Comparison of ENCODE assay signal across 8 cellular contexts in the genomic region with DNA sequence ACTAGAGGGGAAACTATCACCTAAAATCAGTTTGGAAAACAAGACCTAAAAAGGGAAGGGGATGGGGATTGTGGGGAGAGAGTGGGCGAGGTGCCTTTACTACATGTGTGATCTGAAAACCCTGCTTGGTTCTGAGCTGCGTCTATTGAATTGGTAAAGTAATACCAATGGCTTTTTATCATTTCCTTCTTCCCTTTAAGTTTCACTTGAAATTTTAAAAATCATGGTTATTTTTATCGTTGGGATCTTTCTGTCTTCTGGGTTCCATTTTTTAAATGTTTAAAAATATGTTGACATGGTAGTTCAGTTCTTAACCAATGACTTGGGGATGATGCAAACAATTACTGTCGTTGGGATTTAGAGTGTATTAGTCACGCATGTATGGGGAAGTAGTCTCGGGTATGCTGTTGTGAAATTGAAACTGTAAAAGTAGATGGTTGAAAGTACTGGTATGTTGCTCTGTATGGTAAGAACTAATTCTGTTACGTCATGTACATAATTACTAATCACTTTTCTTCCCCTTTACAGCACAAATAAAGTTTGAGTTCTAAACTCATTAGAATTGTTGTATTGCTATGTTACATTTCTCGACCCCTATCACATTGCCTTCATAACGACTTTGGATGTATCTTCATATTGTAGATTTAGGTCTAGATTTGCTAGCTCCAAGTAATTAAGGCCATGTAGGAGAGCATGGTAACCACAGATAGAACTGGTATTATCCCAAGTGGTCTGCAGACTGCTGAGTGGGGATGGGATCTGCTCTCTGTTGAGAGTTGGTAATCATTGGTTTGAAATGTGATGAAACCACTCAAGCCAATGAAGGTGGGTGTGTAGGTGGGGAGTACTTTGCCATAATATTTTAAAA. TPM values are rescaled to one million over a fixed set of nuclear protein-coding genes. Genes with fewer than 3 reads are reported as not detected.
DNase-seq lines count a peak whose midpoint lies in the region; ATAC-seq and TF ChIP-seq lines count a peak whose summit lies in the region.

No MANE protein-coding gene starts in this region.

- POLR2A ChIA-PET in PC-3 (lab: Charles Lee; ENCODE audit: unreplicated experiment): no interaction called here

- H3K36me3 ChIP-seq in ACC112 (ENCODE audit: insufficient read depth, low read length): peaks cover 43% of the 10 kb centered on the region
- H3K36me3 ChIP-seq in PC-3 (ENCODE audit: low read depth, low read length): peaks cover 37% of the 10 kb centered on the region
- H3K36me3 ChIP-seq in brain microvascular endothelial cell (replicated peaks): peaks cover 52% of the 10 kb centered on the region
- H3K36me3 ChIP-seq in left lung: peaks cover 0 to 43% of the 10 kb centered on the region in 2 donors

- H2AFZ ChIP-seq in ACC112 (ENCODE audit: low read length, unreplicated experiment) (no peak overlapping the region), PC-3 (ENCODE audit: low read length) (no peak overlapping the region)

- TF ChIP-seq CTCF in PC-3 (conservative IDR thresholded peaks at IDR 0.05; ENCODE audit: low read depth, low read length): no peak
- TF ChIP-seq CTCF in brain microvascular endothelial cell (IDR thresholded peaks at IDR 0.05; ENCODE audit: low read depth, low read length, missing control alignments): no peak
- no peak for TF ChIP-seq CTCF in left lung (IDR thresholded peaks at IDR 0.05)

- H3K4me1 ChIP-seq in ACC112 (ENCODE audit: control insufficient read depth, insufficient read depth, low read length, unreplicated experiment): peaks cover 4% of the 10 kb centered on the region
- peaks cover 30% of the 10 kb centered on the region for H3K4me1 ChIP-seq in PC-3 (ENCODE audit: insufficient read depth, low read length)
- peaks cover 23 to 51% of the 10 kb centered on the region in 2 donors for H3K4me1 ChIP-seq in left lung

- H3F3A ChIP-seq in PC-3 (ENCODE audit: low read length, unreplicated experiment): peaks cover 75% of the 10 kb centered on the region

- BruUV-seq in PC-3 (replicated peaks; lab: Mats Ljungman, UMichigan): no TSS peak

- ATAC-seq in GM18861 (IDR thresholded peaks at IDR 0.05; ENCODE audit: unreplicated experiment): peak; percentile 27
- no peak for ATAC-seq in PC-3
- ATAC-seq in left lung: no peak

- H3K4me3 ChIP-seq in ACC112 (ENCODE audit: low read depth, low read length) (peak overlapping the region; percentile 94), PC-3 (ENCODE audit: low read length) (peak overlapping the region; percentile 93), brain microvascular endothelial cell (ENCODE audit: low read depth, low read length) (peak overlapping the region; percentile 96), left lung (peak overlapping the region; percentile 76 to 80)

- H3K9me2 ChIP-seq in PC-3 (replicated peaks; ENCODE audit: low read length): no peaks in the 10 kb centered on the region

- CTCF ChIA-PET in PC-3 (lab: Charles Lee): no interaction called here

- H3K4me2 ChIP-seq in PC-3 (ENCODE audit: low read length): peak overlapping the region; percentile 97

- peaks cover 79% of the 10 kb centered on the region for H3K79me2 ChIP-seq in ACC112 (ENCODE audit: control insufficient read depth, insufficient read depth, low read length, unreplicated experiment)
- H3K79me2 ChIP-seq in PC-3 (ENCODE audit: low read length): peaks cover 96% of the 10 kb centered on the region

- intact Hi-C loops in PC-3 (cut with micrococcal nuclease) (no loop called here), left lung (cut with DNase I) (no loop called here)

- peak overlapping the region; percentile 97 for H3K9ac ChIP-seq in PC-3 (ENCODE audit: low read length)

- peaks cover 79% of the 10 kb centered on the region for H4K20me1 ChIP-seq in PC-3 (ENCODE audit: low read length)

- H3K27me3 ChIP-seq in ACC112 (ENCODE audit: insufficient read depth, low read length) (no peaks in the 10 kb centered on the region), PC-3 (ENCODE audit: low read length) (no peaks in the 10 kb centered on the region), brain microvascular endothelial cell (replicated peaks) (no peaks in the 10 kb centered on the region), left lung (no peaks in the 10 kb centered on the region)

- in situ Hi-C loops in brain microvascular endothelial cell (cut with HindIII; ENCODE audit: low pct_ligation_motif_present, low sequenced_read_pairs): no loop called here

- no peaks in the 10 kb centered on the region for H3K9me3 ChIP-seq in PC-3 (ENCODE audit: low read length)
- no peaks in the 10 kb centered on the region for H3K9me3 ChIP-seq in left lung

- H3K27ac ChIP-seq in ACC112 (ENCODE audit: low read depth, low read length): peak overlapping the region; percentile 99
- H3K27ac ChIP-seq in PC-3 (ENCODE audit: low read length): peak overlapping the region; percentile 99
- H3K27ac ChIP-seq in brain microvascular endothelial cell: peak overlapping the region; percentile 100
- H3K27ac ChIP-seq in left lung: peak overlapping the region; percentile 99 to 100
- H3K27ac ChIP-seq in temporal lobe (ENCODE audit: low read depth, low read length): peak overlapping the region; percentile 100

- DNase-seq in PC-3 (peak; percentile 89), brain microvascular endothelial cell (peak; percentile 38), left lung (peak in 1 of 2 donors; percentile 29), cortex of kidney (lab: John Stamatoyannopoulos, UW) (no peak), NCI-H2107 treated with DMSO at 0.1 percent for 48 hours (lab: John Stamatoyannopoulos, UW; ENCODE audit: unreplicated experiment) (no peak)

RNA-seq across cellular contexts. Expression of gene NEAT1, which starts 3.6 kb away (rescaled TPM):
- total RNA-seq in PC-3 (2014; rRNA removed): 47.9 and 96.6 TPM in 2 replicates
- 1,000 to 10,000 TPM; 1,146 to 1,441 TPM for total RNA-seq in left lung
- 8.4 TPM for total RNA-seq in temporal lobe

RNA-seq across cellular contexts. Expression of gene FRMD8, which starts 39.8 kb away (rescaled TPM):
- 68.3 and 93.2 TPM in 2 replicates for total RNA-seq in PC-3 (2014; rRNA removed)
- 10 to 100 TPM; 31.7 to 31.9 TPM for total RNA-seq in left lung
- 6.9 TPM for total RNA-seq in temporal lobe

RNA-seq across cellular contexts. Expression of gene SLC25A45, which starts 43.8 kb away (rescaled TPM):
- total RNA-seq in PC-3 (2014; rRNA removed): 12.7 and 13.1 TPM in 2 replicates
- total RNA-seq in left lung: 1 to 10 TPM; 8.4 to 9.8 TPM
- 0.74 TPM for total RNA-seq in temporal lobe

Comparison
In these comparisons a context has a peak if more than half of its experiments do, and no peak if none do; other contexts are left out.
1. DNase-seq: peak in PC-3 (single experiment) and brain microvascular endothelial cell (single experiment); none in cortex of kidney (single experiment) and NCI-H2107 treated with DMSO at 0.1 percent for 48 hours (single experiment).
2. RNA of gene NEAT1, which starts 3.6 kb away (total RNA-seq): 1,146 to 1,441 TPM in left lung; 47.9 to 96.6 TPM in PC-3 and 8.4 TPM in temporal lobe (single experiment); every median in the first group is over 10 times any median in the second.
3. Peak in every context shown above with its lines, with median percentiles within 50 percentile points of each other: H3K27ac ChIP-seq and H3K4me3 ChIP-seq.